Comparison of ENCODE assay signal across 17 cellular contexts in genomic region chr5:38154615-38155204, GRCh38.
DNase-seq lines count a peak whose midpoint lies in the region; ATAC-seq and TF ChIP-seq lines count a peak whose summit lies in the region.
"Had no signal": no experiment of that assay in that cellular context is flagged by ENCODE, and none has a peak within 500 bp of the region (broad histone marks: within the 10 kb centered on the region; RNA-seq: fewer than 3 reads in every experiment).

No MANE protein-coding gene starts in this region.

- peak; percentile 5 for DNase-seq in A172 (ENCODE audit: low spot score)
- peak; percentile 15 for DNase-seq in RPMI7951 (ENCODE audit: low read depth)
- DNase-seq in neuronal stem cell (ENCODE audit: low spot score) = no peak
- DNase-seq in MG63 = no peak
- DNase-seq: EL, NCI-H1048, NCI-H2107, NCI-H446, NCI-H748 treated with DMSO at 0.1 percent for 48 hours, OCI-M1, SJCRH30 had no signal

- H2BK5ac ChIP-seq in neuronal stem cell (ENCODE audit: low read length) = no peak overlapping the region

- H3K27ac ChIP-seq in liver (ENCODE audit: low read depth in 1 of 2, low read length in 2 of 2) (no peak overlapping the region), neuronal stem cell (replicated peaks; ENCODE audit: low read length) (no peak overlapping the region)
- H3K27ac ChIP-seq: C4-2B, HL-60, SJCRH30 had no signal

- H3K4me3 ChIP-seq in liver (ENCODE audit: low read depth in 1 of 3, low read length in 3 of 3) (no peak overlapping the region), neuronal stem cell (ENCODE audit: low read length in 2 of 2) (no peak overlapping the region), MG63 (no peak overlapping the region)
- H3K4me3 ChIP-seq: K562, SJCRH30 had no signal

- H4K8ac ChIP-seq in neuronal stem cell (ENCODE audit: low read depth, low read length) = no peak overlapping the region

- H4K91ac ChIP-seq in neuronal stem cell (ENCODE audit: low read depth, low read length, poor library complexity) = no peak overlapping the region

- WGBS in liver = 41% methylated on average over 1 of the region's 1 CpG
- no CpG with 5 or more reads among the region's 1 CpG for WGBS in neuronal stem cell (ENCODE audit: extremely low coverage in 2 of 2, insufficient read length in 2 of 2, insufficient replicate concordance in 1 of 2), 2 donors

- H2BK120ac ChIP-seq in neuronal stem cell (ENCODE audit: low read depth, low read length) = no peak overlapping the region

- no peak overlapping the region for H3K4me2 ChIP-seq in neuronal stem cell (ENCODE audit: insufficient read depth, low read length, poor library complexity, severe bottlenecking)

- no peak overlapping the region for H2BK15ac ChIP-seq in neuronal stem cell (ENCODE audit: low read length)

- no peak overlapping the region for H3K18ac ChIP-seq in neuronal stem cell (ENCODE audit: low read length)

- no peak for TF ChIP-seq CTCF in liver (IDR thresholded peaks at IDR 0.05; ENCODE audit: low read depth, low read length, missing input control)

- H3K4me1 ChIP-seq in liver (ENCODE audit: control insufficient read depth in 4 of 4, insufficient read depth in 4 of 4, low read length in 3 of 4) (no peaks in the 10 kb centered on the region), neuronal stem cell (ENCODE audit: control insufficient read depth in 2 of 2, insufficient read depth in 1 of 2, low read depth in 1 of 2, low read length in 2 of 2) (no peaks in the 10 kb centered on the region)
- H3K4me1 ChIP-seq: SJCRH30 had no signal

- no peak overlapping the region for H2BK12ac ChIP-seq in neuronal stem cell (ENCODE audit: low read length)

- H3K27me3 ChIP-seq in liver (ENCODE audit: control insufficient read depth in 4 of 4, insufficient read depth in 4 of 4, low read length in 3 of 4) (peaks cover 0 to 3% (median 0%) of the 10 kb centered on the region in 4 donors), neuronal stem cell (ENCODE audit: control insufficient read depth in 3 of 3, insufficient read depth in 3 of 3, low read depth in 1 of 3, low read length in 3 of 3) (no peaks in the 10 kb centered on the region), MG63 (peaks cover 9% of the 10 kb centered on the region; the same call in 1 of the 2 replicates)
- H3K27me3 ChIP-seq: SJCRH30 had no signal

- no peaks in the 10 kb centered on the region for H3K79me1 ChIP-seq in neuronal stem cell (ENCODE audit: low read depth, low read length)

- H3K36me3 ChIP-seq in liver (ENCODE audit: control insufficient read depth in 4 of 4, insufficient read depth in 3 of 4, low read depth in 1 of 4, low read length in 3 of 4) (no peaks in the 10 kb centered on the region), neuronal stem cell (replicated peaks in 1 of 2; ENCODE audit: control insufficient read depth in 2 of 2, insufficient read depth in 2 of 2, low read length in 2 of 2) (no peaks in the 10 kb centered on the region), MG63 (no peaks in the 10 kb centered on the region)
- H3K36me3 ChIP-seq: SJCRH30 had no signal

- H2AFZ ChIP-seq in neuronal stem cell (ENCODE audit: low read length) = no peak overlapping the region

- H3K9ac ChIP-seq in liver (ENCODE audit: low read depth in 1 of 2, low read length in 2 of 2) = no peak overlapping the region
- no peak overlapping the region for H3K9ac ChIP-seq in neuronal stem cell (ENCODE audit: low read depth, low read length, poor library complexity)

- ATAC-seq in HG03432 (IDR thresholded peaks at IDR 0.05; ENCODE audit: unreplicated experiment) (peak; percentile 43), GM21825 (IDR thresholded peaks at IDR 0.05; ENCODE audit: unreplicated experiment) (no peak)
- ATAC-seq: K562 had no signal

- H3K9me3 ChIP-seq in liver (ENCODE audit: control insufficient read depth in 4 of 4, low read length in 3 of 4) = no peaks in the 10 kb centered on the region
- no peaks in the 10 kb centered on the region for H3K9me3 ChIP-seq in neuronal stem cell (replicated peaks in 1 of 2; ENCODE audit: control insufficient read depth in 2 of 2, insufficient read depth in 1 of 2, low read depth in 1 of 2, low read length in 2 of 2)
- H3K9me3 ChIP-seq in MG63 = no peaks in the 10 kb centered on the region
- H3K9me3 ChIP-seq: SJCRH30 had no signal

- TF ChIP-seq RAD21 in liver (IDR thresholded peaks at IDR 0.05) = no peak

- H3K23ac ChIP-seq in neuronal stem cell (ENCODE audit: low read depth, low read length, poor library complexity) = no peak overlapping the region

- H3K4ac ChIP-seq in neuronal stem cell (ENCODE audit: low read length) = no peak overlapping the region

- H2AK5ac ChIP-seq in neuronal stem cell (ENCODE audit: low read depth, low read length) = no peak overlapping the region

- H3K14ac ChIP-seq in neuronal stem cell (ENCODE audit: low read length) = no peak overlapping the region

TF ChIP-seq in liver, 16 proteins besides CTCF, POLR2A, EP300 and RAD21:
- no peak for TF ChIP-seq JUND (IDR thresholded peaks at IDR 0.05)
- TF ChIP-seq REST (IDR thresholded peaks at IDR 0.05) = no peak
- no peak for TF ChIP-seq YY1 (IDR thresholded peaks at IDR 0.05)
- TF ChIP-seq HNF4A (conservative IDR thresholded peaks at IDR 0.05) = peak; percentile 26 to 27
- TF ChIP-seq GABPA (IDR thresholded peaks at IDR 0.05 in 1 of 2, conservative IDR thresholded peaks at IDR 0.05 in 1 of 2) = no peak
- TF ChIP-seq MAX (IDR thresholded peaks at IDR 0.05) = no peak
- no peak for TF ChIP-seq FOXA2 (IDR thresholded peaks at IDR 0.05)

Comparison
In these comparisons a context has a peak if more than half of its experiments do, and no peak if none do; other contexts are left out.
1. DNase-seq: peak in A172 (single experiment) and RPMI7951 (single experiment); none in neuronal stem cell (single experiment) and MG63 (single experiment).